Comparison of ENCODE assay signal across 8 cellular contexts in genomic region chr15:82281276-82281675, GRCh38. TPM values are rescaled to one million over a fixed set of nuclear protein-coding genes. Genes with fewer than 3 reads are reported as not detected.
DNase-seq lines count a peak whose midpoint lies in the region; ATAC-seq and TF ChIP-seq lines count a peak whose summit lies in the region.
"Not testable (repeated sequence)": the region's sequence is repeated elsewhere in the genome, so short reads cannot be mapped to it uniquely, and the experiment has no call there.
"Had no signal": no experiment of that assay in that cellular context is flagged by ENCODE, and none has a peak within 500 bp of the region (broad histone marks: within the 10 kb centered on the region; RNA-seq: fewer than 3 reads in every experiment).

No MANE protein-coding gene starts in this region.

- TF ChIP-seq RAD21 in HCT116 (IDR thresholded peaks at IDR 0.05; ENCODE audit: low read depth): not testable (repeated sequence)

- H3K9ac ChIP-seq in HCT116 (ENCODE audit: low read length): not testable (repeated sequence)

- TF ChIP-seq CTCF in CD4-positive, alpha-beta T cell (IDR thresholded peaks at IDR 0.05): peak; percentile 30
- TF ChIP-seq CTCF in HCT116 (IDR thresholded peaks at IDR 0.05 in 2 of 3, conservative IDR thresholded peaks at IDR 0.05 in 1 of 3; ENCODE audit: borderline replicate concordance in 1 of 3, insufficient read depth in 1 of 3, low read depth in 2 of 3, low read length in 2 of 3): peak in 2 of 3 experiments; percentile 23 to 37; a peak in 3 of 6 replicates
- peak; percentile 34 for TF ChIP-seq CTCF in choroid plexus epithelial cell (conservative IDR thresholded peaks at IDR 0.05; ENCODE audit: low read depth, low read length)
- TF ChIP-seq CTCF in fibroblast of pulmonary artery (IDR thresholded peaks at IDR 0.05; ENCODE audit: low read length, missing control alignments): peak; percentile 21
- peak; percentile 45 for TF ChIP-seq CTCF in osteocyte (IDR thresholded peaks at IDR 0.05)

- not testable (repeated sequence) for H3K27me3 Mint-ChIP-seq in CD4-positive, alpha-beta T cell
- peaks cover 54% of the 10 kb centered on the region for H3K27me3 Mint-ChIP-seq in osteocyte (ENCODE audit: unreplicated experiment)

- POLR2A ChIA-PET in CD4-positive, alpha-beta T cell (lab: Charles Lee); HCT116 (lab: Charles Lee): not testable (repeated sequence)

- RAD21 ChIA-PET in HCT116 (lab: Charles Lee; ENCODE audit: low non-redundant PET in 1 of 2, low total read pairs in 2 of 2, uncharacterized antibody in 2 of 2, unreplicated experiment in 2 of 2): not testable (repeated sequence)

- H3K4me3 Mint-ChIP-seq in CD4-positive, alpha-beta T cell; osteocyte (ENCODE audit: unreplicated experiment): not testable (repeated sequence)

- peaks cover 16% of the 10 kb centered on the region for H3K4me1 Mint-ChIP-seq in CD4-positive, alpha-beta T cell (ENCODE audit: low read depth)
- H3K4me1 Mint-ChIP-seq in osteocyte (ENCODE audit: unreplicated experiment): not testable (repeated sequence)

- H3K36me3 Mint-ChIP-seq in CD4-positive, alpha-beta T cell (ENCODE audit: low read depth); osteocyte (ENCODE audit: unreplicated experiment): not testable (repeated sequence)

- CTCF ChIA-PET in CD4-positive, alpha-beta T cell (lab: Charles Lee); HCT116 (lab: Charles Lee): not testable (repeated sequence)

- not testable (repeated sequence) for H4K20me1 ChIP-seq in HCT116 (ENCODE audit: insufficient read depth)

- H2AFZ ChIP-seq in HCT116 (ENCODE audit: low read depth, low read length, poor library complexity, severe bottlenecking): not testable (repeated sequence)

- H3K4me3 ChIP-seq in HCT116 (replicated peaks in 1 of 2; ENCODE audit: low read depth in 1 of 2, low read length in 2 of 2); choroid plexus epithelial cell (ENCODE audit: low read depth, low read length); fibroblast of pulmonary artery (replicated peaks; ENCODE audit: low read depth, low read length): not testable (repeated sequence)

- H3K27ac ChIP-seq in CD4-positive, alpha-beta T cell (ENCODE audit: low read depth, low read length); HCT116 (ENCODE audit: low read depth, low read length): not testable (repeated sequence)

- H3K27ac Mint-ChIP-seq in CD4-positive, alpha-beta T cell; osteocyte (ENCODE audit: unreplicated experiment): not testable (repeated sequence)

- H3K4me1 ChIP-seq in HCT116 (ENCODE audit: control insufficient read depth in 1 of 2, insufficient read depth in 2 of 2, low read length in 2 of 2): not testable (repeated sequence)

- not testable (repeated sequence) for H3K9me2 ChIP-seq in HCT116 (ENCODE audit: insufficient read depth)

- not testable (repeated sequence) for DNase-seq in CD4-positive, alpha-beta T cell; HCT116 (ENCODE audit: low read depth, low spot score); choroid plexus epithelial cell (ENCODE audit: low read depth); fibroblast of pulmonary artery (ENCODE audit: low read depth); left colon; osteocyte (ENCODE audit: extremely low spot score, unreplicated experiment)

- ATAC-seq in CD4-positive, alpha-beta T cell (ENCODE audit: poor library complexity): not testable (repeated sequence)
- ATAC-seq in HCT116 (peak; percentile 83), SK-N-SH treated with all-trans-retinoic acid at 6 μM for 48 hours (peak; percentile 91), left colon (peak; percentile 30)

- H3K79me2 ChIP-seq in HCT116 (ENCODE audit: insufficient read depth, low read length): not testable (repeated sequence)

- H3K27me3 ChIP-seq in CD4-positive, alpha-beta T cell (ENCODE audit: control insufficient read depth, insufficient read depth, low read length); HCT116 (ENCODE audit: insufficient read depth, low read length): not testable (repeated sequence)

- not testable (repeated sequence) for H3K4me2 ChIP-seq in HCT116 (ENCODE audit: low read length)

- BruUV-seq in HCT116 (replicated peaks; lab: Mats Ljungman, UMichigan): not testable (repeated sequence)

- not testable (repeated sequence) for H3K36me3 ChIP-seq in HCT116 (ENCODE audit: control insufficient read depth in 1 of 2, insufficient read depth in 2 of 2, low read length in 2 of 2)

- H3K9me3 ChIP-seq in CD4-positive, alpha-beta T cell (ENCODE audit: control insufficient read depth, low read length); HCT116 (ENCODE audit: control insufficient read depth in 1 of 2, insufficient read depth in 1 of 2, low read depth in 1 of 2, low read length in 2 of 2): not testable (repeated sequence)

- not testable (repeated sequence) for H3K9me3 Mint-ChIP-seq in CD4-positive, alpha-beta T cell; osteocyte (ENCODE audit: unreplicated experiment)

- not testable (repeated sequence) for TF ChIP-seq POLR2A in HCT116 (IDR thresholded peaks at IDR 0.05; ENCODE audit: borderline replicate concordance, extremely low read depth, insufficient read depth, insufficient read length)

- intact Hi-C loops in CD4-positive, alpha-beta T cell (cut with DNase I, micrococcal nuclease): loop anchor here in 1 of 2 experiments (10.0 kb wide), 1 partner anchor 54 kb away; no protein-coding TSS in a partner anchor
- intact Hi-C loops in HCT116 (cut with micrococcal nuclease); left colon (cut with DNase I, micrococcal nuclease): not testable (repeated sequence)

RNA-seq across cellular contexts. Expression of gene SAXO2, which starts 18.7 kb away (rescaled TPM):
- total RNA-seq in CD4-positive, alpha-beta T cell: 10 to 100 TPM; 11.1 to 14.9 TPM
- total RNA-seq in HCT116 (2021; ENCODE audit: unreplicated experiment) (5.7 TPM), left colon (1 to 10 TPM; 1.5 to 8.5 TPM), osteocyte (1.4 and 2.0 TPM in 2 replicates)
- polyA plus RNA-seq in HCT116 (2012): 1.7 and 3.0 TPM in 2 replicates
- total RNA-seq: activated T-helper 2 cell treated with anti-CD3 and anti-CD28 coated beads, Interferon-gamma antibody, Interleukin-2, Interleukin-4, amounts not matched to agents 10 μg/mL and 5 μg/mL and 100 μg/mL, durations not matched to agents 14 hours and 24 hours and 36 hours had no signal

RNA-seq across cellular contexts. Expression of gene EFL1, which starts 18.7 kb away (rescaled TPM):
- 1 to 10 TPM; 7.1 to 7.8 TPM for total RNA-seq in CD4-positive, alpha-beta T cell
- total RNA-seq in HCT116 (2021; ENCODE audit: unreplicated experiment) (12.7 TPM), left colon (10 to 100 TPM; 32.2 to 48.0 TPM), osteocyte (15.8 and 17.9 TPM in 2 replicates)
- 6.7 and 7.8 TPM in 2 replicates for polyA plus RNA-seq in HCT116 (2012)
